22 cellular contexts compared by ENCODE assay signal in genomic region chrX:49070988-49071387, GRCh38.
"Had no signal": no experiment of that assay in that cellular context is flagged by ENCODE, and none has a peak within 500 bp of the region (broad histone marks: within the 10 kb centered on the region; RNA-seq: fewer than 3 reads in every experiment).

No MANE protein-coding gene starts in this region.

- ATAC-seq: activated naive CD4-positive, alpha-beta T cell treated with anti-CD3 and anti-CD28 coated beads, Interleukin-2, amount 50 U/mL, for 72 hours; foreskin keratinocyte; left lobe of liver; natural killer cell; stimulated activated effector memory CD8-positive, alpha-beta T cell treated with anti-CD3 and anti-CD28 coated beads, Interleukin-12 subunit alpha, Interleukin-12 subunit beta, amount 100 ng/mL, for 72 hours had no signal

- H3K4me2 ChIP-seq: hepatocyte had no signal

- H3K9ac ChIP-seq: parathyroid adenoma had no signal

- H3K4me1 ChIP-seq: foreskin keratinocyte had no signal

- H3K79me2 ChIP-seq: hepatocyte, parathyroid adenoma had no signal

- FAIRE-seq: small intestine had no signal

- H3K36me3 Mint-ChIP-seq: immature natural killer cell, natural killer cell had no signal

- H3K9me3 ChIP-seq: ascending aorta, neutrophil had no signal

- H3K27me3 ChIP-seq: ascending aorta, foreskin keratinocyte, hepatocyte, neutrophil, stomach had no signal

- H3K9me3 Mint-ChIP-seq: activated naive CD4-positive, alpha-beta T cell treated with anti-CD3 and anti-CD28 coated beads, Interleukin-2, amount 50 U/mL, for 72 hours; immature natural killer cell; natural killer cell; stimulated activated effector memory CD8-positive, alpha-beta T cell treated with anti-CD3 and anti-CD28 coated beads, Interleukin-12 subunit alpha, Interleukin-12 subunit beta, amount 100 ng/mL, for 72 hours had no signal

- H3K4me3 ChIP-seq: ascending aorta, hepatocyte, lung, stomach had no signal

- H3K27ac ChIP-seq: foreskin keratinocyte, hepatocyte, neutrophil had no signal

- DNase-seq: activated CD4-positive, alpha-beta T cell treated with anti-CD3 and anti-CD28 coated beads, Interleukin-2, amount 50 U/mL, for 4 hours; activated gamma-delta T cell; central memory CD4-positive, alpha-beta T cell; dermis blood vessel endothelial cell; effector CD8-positive, alpha-beta T cell; foreskin keratinocyte; immature natural killer cell; natural killer cell; small intestine; stimulated activated CD4-positive, alpha-beta T cell treated with anti-CD3 and anti-CD28 coated beads, Interleukin-2, amount 100 ng/mL, for 24 hours; stomach; T-helper 1 cell; T-helper 9 cell; trophoblast cell had no signal

- H2AFZ ChIP-seq: hepatocyte, parathyroid adenoma had no signal

- H3K4me3 Mint-ChIP-seq: natural killer cell had no signal

- H3K27ac Mint-ChIP-seq: stimulated activated effector memory CD8-positive, alpha-beta T cell treated with anti-CD3 and anti-CD28 coated beads, Interleukin-12 subunit alpha, Interleukin-12 subunit beta, amount 100 ng/mL, for 72 hours had no signal
